ENCODE assay signal across 26 cellular contexts in the genomic region with DNA sequence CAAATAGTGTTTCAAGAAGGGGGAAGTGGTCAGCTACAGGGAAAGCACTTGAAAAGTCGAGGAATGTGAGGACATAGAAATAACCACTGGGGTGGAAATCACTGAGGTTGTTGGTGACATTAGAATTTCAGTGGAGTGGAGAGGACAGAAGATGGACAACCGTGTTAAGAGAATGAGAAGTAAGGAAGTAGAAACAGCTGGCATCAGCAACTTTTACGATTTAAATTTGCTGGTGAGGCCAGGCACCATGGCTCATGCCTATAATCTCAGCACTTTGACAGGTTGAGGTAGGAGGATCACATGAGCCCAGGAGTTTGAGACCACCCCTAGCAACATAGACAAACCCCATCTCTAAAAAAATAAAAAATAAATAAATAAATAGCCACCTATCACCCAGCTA.
"Had no signal": no experiment of that assay in that cellular context is flagged by ENCODE, and none has a peak within 500 bp of the region (broad histone marks: within the 10 kb centered on the region; RNA-seq: fewer than 3 reads in every experiment).

No MANE protein-coding gene starts in this region.

- H3K4me1 Mint-ChIP-seq: naive B cell, natural killer cell had no signal

- H3K9me3 ChIP-seq: left ventricle myocardium inferior, ovary, right atrium auricular region, stomach, testis, thyroid gland, transverse colon, upper lobe of left lung, vagina had no signal

- ATAC-seq: natural killer cell; sciatic nerve; stimulated activated naive B cell treated with anti-CD40 and anti-IgM and Interleukin-4, amounts not matched to agents 10 μg/mL and 1 μg/mL and 100 μg/mL, for 72 hours; stimulated activated naive CD8-positive, alpha-beta T cell treated with anti-CD3 and anti-CD28 coated beads, Interleukin-15, Interleukin-2, amounts not matched to agents 100 U/mL and 50 U/mL, for 24 hours had no signal

- DNase-seq: islet precursor cell; left ventricle myocardium inferior; mesendoderm; naive B cell; natural killer cell; nephron progenitor cell; ovary; stimulated activated CD4-positive, alpha-beta T cell treated with anti-CD3 and anti-CD28 coated beads, Interleukin-12 subunit alpha, Interleukin-12 subunit beta, amount 100 ng/mL, for 4 hours; stimulated activated CD4-positive, alpha-beta T cell treated with anti-CD3 and anti-CD28 coated beads, Interleukin-15, amount 100 ng/mL, for 24 hours; stimulated activated CD4-positive, alpha-beta T cell treated with anti-CD3 and anti-CD28 coated beads, Interleukin-2, amount 100 ng/mL, for 24 hours; stimulated activated CD4-positive, alpha-beta T cell treated with anti-CD3 and anti-CD28 coated beads, Interleukin-4, amount 100 ng/mL, for 1 hour; stimulated activated naive B cell treated with anti-CD40 and anti-IgM and Interleukin-4, amounts not matched to agents 10 μg/mL and 1 μg/mL and 100 μg/mL, for 72 hours; stimulated activated naive CD8-positive, alpha-beta T cell treated with anti-CD3 and anti-CD28 coated beads, Interleukin-15, Interleukin-2, amounts not matched to agents 100 U/mL and 50 U/mL, for 24 hours; stomach; testis; thyroid gland; transverse colon; upper lobe of left lung had no signal

- H3K36me3 Mint-ChIP-seq: mesothelial cell of epicardium; natural killer cell; neural progenitor cell; stimulated activated naive B cell treated with anti-CD40 and anti-IgM and Interleukin-4, amounts not matched to agents 10 μg/mL and 1 μg/mL and 100 μg/mL, for 72 hours had no signal

- H3K27me3 ChIP-seq: neural progenitor cell, ovary, right atrium auricular region, stomach, testis, thyroid gland, transverse colon, upper lobe of left lung, vagina had no signal

- H3K9ac ChIP-seq: neural progenitor cell had no signal

- H3K4me3 Mint-ChIP-seq: mesothelial cell of epicardium; naive B cell; natural killer cell; nephron progenitor cell; neural progenitor cell; stimulated activated naive B cell treated with anti-CD40 and anti-IgM and Interleukin-4, amounts not matched to agents 10 μg/mL and 1 μg/mL and 100 μg/mL, for 72 hours had no signal

- H3K36me3 ChIP-seq: left ventricle myocardium inferior, neural progenitor cell, ovary, right atrium auricular region, stomach, thyroid gland, transverse colon, upper lobe of left lung, vagina had no signal

- H3K4me3 ChIP-seq: left ventricle myocardium inferior, lung, neural progenitor cell, ovary, right atrium auricular region, skin epidermis, stomach, testis, thyroid gland, transverse colon, upper lobe of left lung, vagina had no signal

- H3K4me2 ChIP-seq: neural progenitor cell had no signal

- H3K4me1 ChIP-seq: left ventricle myocardium inferior, right atrium auricular region, stomach, testis, thyroid gland, transverse colon, upper lobe of left lung, vagina had no signal

- H3K9me3 Mint-ChIP-seq: mesothelial cell of epicardium; naive B cell; natural killer cell; nephron progenitor cell; neural progenitor cell; stimulated activated naive B cell treated with anti-CD40 and anti-IgM and Interleukin-4, amounts not matched to agents 10 μg/mL and 1 μg/mL and 100 μg/mL, for 72 hours had no signal

- H3K27ac Mint-ChIP-seq: mesothelial cell of epicardium; naive B cell; natural killer cell; nephron progenitor cell; neural progenitor cell; progenitor cell of endocrine pancreas; stimulated activated naive B cell treated with anti-CD40 and anti-IgM and Interleukin-4, amounts not matched to agents 10 μg/mL and 1 μg/mL and 100 μg/mL, for 72 hours had no signal

- H3K27ac ChIP-seq: left ventricle myocardium inferior, neural progenitor cell, ovary, right atrium auricular region, skin epidermis, stomach, testis, thyroid gland, transverse colon, upper lobe of left lung, vagina had no signal

- H2AFZ ChIP-seq: neural progenitor cell had no signal
